ENCODE assay signal across 2 cellular contexts in the genomic region with DNA sequence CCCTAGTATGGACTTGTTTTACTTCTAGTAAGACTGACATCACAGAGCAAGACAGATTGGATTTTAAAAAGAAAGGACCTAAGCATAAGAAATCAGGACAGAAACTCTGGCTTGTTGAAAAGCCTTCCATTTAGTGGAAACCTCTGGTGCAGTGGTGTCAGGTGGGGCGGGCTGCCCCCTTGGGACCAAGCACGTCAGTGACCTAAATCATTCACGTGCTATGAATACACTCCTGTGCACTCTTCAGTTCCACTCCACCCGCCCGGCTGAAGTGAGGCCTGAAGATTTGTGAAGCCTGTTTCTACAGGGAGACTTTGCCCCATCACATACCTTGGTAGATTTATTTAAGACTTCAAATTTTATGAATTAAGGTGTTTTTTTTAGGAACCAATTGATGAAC.
TF ChIP-seq lines count a peak whose summit lies in the region.

No MANE protein-coding gene starts in this region.

TF ChIP-seq in GM12891, 5 proteins besides CTCF, POLR2A, EP300 and RAD21:
- TF ChIP-seq POU2F2 (IDR thresholded peaks at IDR 0.05; ENCODE audit: low read depth, low read length) (no peak), TAF1 (IDR thresholded peaks at IDR 0.05; ENCODE audit: low read depth, low read length) (no peak), POLR2AphosphoS5 (IDR thresholded peaks at IDR 0.05; ENCODE audit: low read depth, low read length) (no peak), PAX5 (IDR thresholded peaks at IDR 0.05; ENCODE audit: insufficient read depth, low read length, severe bottlenecking) (no peak), SPI1 (IDR thresholded peaks at IDR 0.05; ENCODE audit: low read depth, low read length) (no peak)
TF ChIP-seq in GM12891: peak in this region for 0.

TF ChIP-seq in GM12878, 131 proteins besides CTCF, POLR2A, EP300 and RAD21:
- TF ChIP-seq TARDBP (IDR thresholded peaks at IDR 0.05; ENCODE audit: borderline replicate concordance) (no peak), MEF2B (IDR thresholded peaks at IDR 0.05; ENCODE audit: partially characterized antibody, poor library complexity, severe bottlenecking) (peak; percentile 79), TCF7 (IDR thresholded peaks at IDR 0.05; ENCODE audit: borderline replicate concordance) (0 out of 2 replicates have a peak, but pooled peaks have one; percentile 34), POU2F2 (IDR thresholded peaks at IDR 0.05; ENCODE audit: borderline replicate concordance, low read depth, low read length) (no peak), STAT3 (IDR thresholded peaks at IDR 0.05; ENCODE audit: low read depth, low read length) (no peak), CHD4 (IDR thresholded peaks at IDR 0.05) (no peak), PRDM15 (CRISPR knock-in tag; IDR thresholded peaks at IDR 0.05) (no peak), SMC3 (IDR thresholded peaks at IDR 0.05; ENCODE audit: borderline replicate concordance, low read length) (0 out of 2 replicates have a peak, but pooled peaks have one; percentile 3), SREBF1 (IDR thresholded peaks at IDR 0.05; ENCODE audit: low read length) (no peak), ZNF217 (IDR thresholded peaks at IDR 0.05) (no peak), CREM (IDR thresholded peaks at IDR 0.05; ENCODE audit: low read depth) (0 out of 2 replicates have a peak, but pooled peaks have one; percentile 45), HDAC2 (IDR thresholded peaks at IDR 0.05) (no peak), BHLHE40 (IDR thresholded peaks at IDR 0.05; ENCODE audit: borderline replicate concordance in 1 of 2, low read depth in 2 of 2, low read length in 1 of 2) (peak; percentile 80 to 87), EZH2 (IDR thresholded peaks at IDR 0.05; ENCODE audit: borderline replicate concordance, control insufficient read depth, low read depth, low read length) (no peak), CREB1 (IDR thresholded peaks at IDR 0.05; ENCODE audit: low read depth) (peak; percentile 29; the same call in 1 of the 2 replicates), ATF3 (IDR thresholded peaks at IDR 0.05; ENCODE audit: borderline replicate concordance, extremely low read depth, low read depth, low read length) (no peak), ZBTB33 (IDR thresholded peaks at IDR 0.05) (no peak)
